In the genomic region with DNA sequence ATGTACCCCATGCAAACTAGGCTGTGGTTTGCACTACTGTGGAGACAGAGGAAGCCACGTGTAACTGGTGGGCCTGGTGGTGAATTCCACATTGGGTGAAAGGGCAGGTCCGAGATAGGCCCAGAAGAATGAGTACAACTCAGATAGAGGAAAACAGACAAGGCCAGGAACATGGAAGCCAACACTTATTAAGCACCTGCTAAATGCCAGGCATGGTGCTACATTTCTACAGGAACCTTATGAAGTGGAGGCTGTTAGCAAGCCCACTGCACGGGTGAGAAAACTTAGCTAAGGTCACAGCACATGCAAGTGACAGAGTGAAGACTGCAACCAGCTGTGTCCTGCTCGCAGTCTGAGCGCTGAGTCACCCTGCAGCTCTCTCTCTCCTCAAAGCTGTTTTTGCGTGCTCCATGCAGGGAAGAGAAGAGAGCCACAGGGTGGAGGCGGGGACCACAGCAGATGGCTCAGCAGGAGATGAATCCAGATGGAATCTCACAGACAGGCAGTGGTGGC, we compare ENCODE assay signal across 10 cellular contexts.
DNase-seq lines count a peak whose midpoint lies in the region; ATAC-seq, FAIRE-seq and TF ChIP-seq lines count a peak whose summit lies in the region.
"Had no signal": no experiment of that assay in that cellular context is flagged by ENCODE, and none has a peak within 500 bp of the region (broad histone marks: within the 10 kb centered on the region; RNA-seq: fewer than 3 reads in every experiment).

No MANE protein-coding gene starts in this region.

- 21% methylated on average over 7 of the region's 7 CpGs for WGBS in mesenchymal stem cell
- WGBS in esophagus squamous epithelium, 2 donors, result 41 to 78% methylated on average over 6 of the region's 7 CpGs

- H3K27ac ChIP-seq in Karpas-422 (ENCODE audit: low read length) (no peak overlapping the region), mesenchymal stem cell (ENCODE audit: low read length, poor library complexity, severe bottlenecking) (peak overlapping the region; percentile 82), esophagus squamous epithelium (peak overlapping the region in 1 of 4 donors; percentile 21)
- H3K27ac ChIP-seq: colonic mucosa had no signal

- intact Hi-C loops in esophagus squamous epithelium (cut with DNase I), result no loop called here

- H4K91ac ChIP-seq in mesenchymal stem cell (ENCODE audit: low read length), result peak overlapping the region; percentile 81

- H3K9me3 ChIP-seq in Karpas-422 (ENCODE audit: low read length) (no peaks in the 10 kb centered on the region), mesenchymal stem cell (ENCODE audit: control insufficient read depth, low read length) (no peaks in the 10 kb centered on the region), esophagus squamous epithelium (no peaks in the 10 kb centered on the region)
- H3K9me3 ChIP-seq: colonic mucosa had no signal

- H3K4me3 ChIP-seq in Karpas-422 (ENCODE audit: low read length) (no peak overlapping the region), mesenchymal stem cell (ENCODE audit: insufficient read depth in 1 of 2, low read depth in 1 of 2, low read length in 2 of 2) (no peak overlapping the region), esophagus squamous epithelium (no peak overlapping the region)
- H3K4me3 ChIP-seq: colonic mucosa had no signal

- no peak overlapping the region for H2BK15ac ChIP-seq in mesenchymal stem cell (ENCODE audit: low read depth, poor library complexity, severe bottlenecking)

- H2AFZ ChIP-seq in Karpas-422 (ENCODE audit: low read length) (no peak overlapping the region; the same call in 1 of the 2 replicates), mesenchymal stem cell (ENCODE audit: low read depth, low read length) (no peak overlapping the region)

- H2BK120ac ChIP-seq in mesenchymal stem cell (ENCODE audit: low read depth, low read length), result no peak overlapping the region

- no peak overlapping the region for H3K23ac ChIP-seq in mesenchymal stem cell (ENCODE audit: low read length in 2 of 2)

- no peak overlapping the region for H2AK5ac ChIP-seq in mesenchymal stem cell (ENCODE audit: low read length, severe bottlenecking)

- TF ChIP-seq CTCF in esophagus squamous epithelium (IDR thresholded peaks at IDR 0.05), result no peak

- peak overlapping the region in 1 of 2 experiments; percentile 61 for H3K14ac ChIP-seq in mesenchymal stem cell (ENCODE audit: low read length in 2 of 2)

- peak overlapping the region; percentile 59 to 98 for H3K18ac ChIP-seq in mesenchymal stem cell (ENCODE audit: low read depth in 1 of 2, low read length in 2 of 2)

- peaks cover 12% of the 10 kb centered on the region for H3K4me1 ChIP-seq in Karpas-422 (ENCODE audit: low read length)
- peaks cover 13% of the 10 kb centered on the region for H3K4me1 ChIP-seq in mesenchymal stem cell (ENCODE audit: control insufficient read depth, insufficient read depth, low read depth, low read length)
- no peaks in the 10 kb centered on the region for H3K4me1 ChIP-seq in esophagus squamous epithelium
- H3K4me1 ChIP-seq: colonic mucosa had no signal

- H3K4ac ChIP-seq in mesenchymal stem cell (ENCODE audit: low read depth in 1 of 2, low read length in 2 of 2), result peak overlapping the region in 1 of 2 experiments; percentile 74

- H3K4me2 ChIP-seq in Karpas-422 (ENCODE audit: low read depth, low read length, poor library complexity, severe bottlenecking) (no peak overlapping the region), mesenchymal stem cell (ENCODE audit: low read length, poor library complexity, severe bottlenecking) (no peak overlapping the region)

- H3K9me2 ChIP-seq in Karpas-422 (replicated peaks; ENCODE audit: insufficient read depth, low read length), result no peaks in the 10 kb centered on the region

- no peak for FAIRE-seq in GM12891 (lab: Jason Lieb, UNC)

- H3K9ac ChIP-seq in Karpas-422 (ENCODE audit: low read length), result no peak overlapping the region
- H3K9ac ChIP-seq in mesenchymal stem cell (ENCODE audit: low read length), result peak overlapping the region; percentile 7

- H4K8ac ChIP-seq in mesenchymal stem cell (ENCODE audit: low read length), result peak overlapping the region; percentile 41

- no peaks in the 10 kb centered on the region for H3K79me2 ChIP-seq in Karpas-422 (ENCODE audit: low read length)

- H4K20me1 ChIP-seq in Karpas-422 (ENCODE audit: insufficient read depth, low read depth, low read length), result no peaks in the 10 kb centered on the region

- H2BK12ac ChIP-seq in mesenchymal stem cell (ENCODE audit: low read length in 2 of 2), result peak overlapping the region; percentile 50 to 98

- no peak for ATAC-seq in GM18909 (IDR thresholded peaks at IDR 0.05; ENCODE audit: poor library complexity, unreplicated experiment)

- TF ChIP-seq POLR2A in GM12891 (IDR thresholded peaks at IDR 0.05; ENCODE audit: low read depth, low read length) (no peak), esophagus squamous epithelium (IDR thresholded peaks at IDR 0.05) (no peak)

- H3K79me1 ChIP-seq in mesenchymal stem cell (replicated peaks; ENCODE audit: low read length, poor library complexity, severe bottlenecking), result no peaks in the 10 kb centered on the region

- DNase-seq in DMS 273 treated with DMSO at 0.1 percent for 48 hours (lab: John Stamatoyannopoulos, UW) (peak; percentile 35), Karpas-422 (peak; percentile 46), brain pericyte (ENCODE audit: low read depth, low spot score) (peak; percentile 39), mesenchymal stem cell (peak; percentile 96), GM12891 (ENCODE audit: insufficient read length, low spot score) (no peak), esophagus squamous epithelium (lab: John Stamatoyannopoulos, UW) (no peak), GF-D8 (lab: John Stamatoyannopoulos, UW) (no peak)
- DNase-seq: activated CD4-positive, alpha-beta T cell treated with anti-CD3 and anti-CD28 coated beads for 48 hours; colonic mucosa had no signal

- no peaks in the 10 kb centered on the region for H3K36me3 ChIP-seq in Karpas-422 (ENCODE audit: insufficient read depth, low read length)
- no peaks in the 10 kb centered on the region for H3K36me3 ChIP-seq in mesenchymal stem cell (ENCODE audit: control insufficient read depth in 1 of 2, insufficient read depth in 2 of 2, low read depth in 1 of 2, low read length in 2 of 2)
- H3K36me3 ChIP-seq in esophagus squamous epithelium, result no peaks in the 10 kb centered on the region
- H3K36me3 ChIP-seq: colonic mucosa had no signal

- H3K27me3 ChIP-seq in Karpas-422 (ENCODE audit: low read length) (no peaks in the 10 kb centered on the region), mesenchymal stem cell (ENCODE audit: control insufficient read depth in 1 of 2, insufficient read depth in 1 of 2, low read length in 2 of 2) (peaks cover 0 to 14% of the 10 kb centered on the region in 2 experiments), esophagus squamous epithelium (peaks cover 0 to 3% (median 0%) of the 10 kb centered on the region in 4 donors)
- H3K27me3 ChIP-seq: colonic mucosa had no signal

- H2BK5ac ChIP-seq in mesenchymal stem cell (ENCODE audit: low read depth, low read length, poor library complexity, severe bottlenecking), result no peak overlapping the region

TF ChIP-seq in GM12891, 5 proteins besides CTCF, POLR2A, EP300 and RAD21:
- TF ChIP-seq POU2F2 (IDR thresholded peaks at IDR 0.05; ENCODE audit: low read depth, low read length), result no peak
- TF ChIP-seq PAX5 (IDR thresholded peaks at IDR 0.05; ENCODE audit: insufficient read depth, low read length, severe bottlenecking), result no peak
- TF ChIP-seq SPI1 (IDR thresholded peaks at IDR 0.05; ENCODE audit: low read depth, low read length), result no peak
- TF ChIP-seq POLR2AphosphoS5 (IDR thresholded peaks at IDR 0.05; ENCODE audit: low read depth, low read length), result no peak
- no peak for TF ChIP-seq TAF1 (IDR thresholded peaks at IDR 0.05; ENCODE audit: low read depth, low read length)

Comparison
In these comparisons a context has a peak if more than half of its experiments do, and no peak if none do; other contexts are left out.
1. DNase-seq: peak in DMS 273 treated with DMSO at 0.1 percent for 48 hours (single experiment), Karpas-422 (single experiment), brain pericyte (single experiment) and mesenchymal stem cell (single experiment); none in GM12891 (single experiment), esophagus squamous epithelium (single experiment) and GF-D8 (single experiment).